ENCODE assay signal across 9 cellular contexts in genomic region chr16:69404275-69404805, GRCh38. TPM values are rescaled to one million over a fixed set of nuclear protein-coding genes. Genes with fewer than 3 reads are reported as not detected.
DNase-seq lines count a peak whose midpoint lies in the region; ATAC-seq, FAIRE-seq and TF ChIP-seq lines count a peak whose summit lies in the region.
"Had no signal": no experiment of that assay in that cellular context is flagged by ENCODE, and none has a peak within 500 bp of the region (broad histone marks: within the 10 kb centered on the region; RNA-seq: fewer than 3 reads in every experiment).

No MANE protein-coding gene starts in this region.

- no peaks in the 10 kb centered on the region for H3K9me3 Mint-ChIP-seq in stimulated activated effector memory CD8-positive, alpha-beta T cell treated with anti-CD3 and anti-CD28 coated beads, Interleukin-12 subunit alpha, Interleukin-12 subunit beta, amount 100 ng/mL, for 72 hours
- peaks cover 0 to 1% (median 0%) of the 10 kb centered on the region in 11 donors for H3K9me3 Mint-ChIP-seq in naive thymus-derived CD4-positive, alpha-beta T cell

- CTCF ChIA-PET in naive thymus-derived CD4-positive, alpha-beta T cell (lab: Charles Lee): interaction anchor here (1.0 kb wide), 1 partner anchor 9 kb away, joined by 3 read pairs; no protein-coding TSS in a partner anchor

- peaks cover 6% of the 10 kb centered on the region for H3K4me1 Mint-ChIP-seq in stimulated activated effector memory CD8-positive, alpha-beta T cell treated with anti-CD3 and anti-CD28 coated beads, Interleukin-12 subunit alpha, Interleukin-12 subunit beta, amount 100 ng/mL, for 72 hours
- peaks cover 0 to 6% (median 0%) of the 10 kb centered on the region in 7 donors for H3K4me1 Mint-ChIP-seq in naive thymus-derived CD4-positive, alpha-beta T cell

- no peaks in the 10 kb centered on the region for H3K36me3 Mint-ChIP-seq in stimulated activated effector memory CD8-positive, alpha-beta T cell treated with anti-CD3 and anti-CD28 coated beads, Interleukin-12 subunit alpha, Interleukin-12 subunit beta, amount 100 ng/mL, for 72 hours
- H3K36me3 Mint-ChIP-seq in naive thymus-derived CD4-positive, alpha-beta T cell: no peaks in the 10 kb centered on the region

- intact Hi-C loops in breast epithelium (cut with DNase I; ENCODE audit: low total_unique reads): loop anchor here (10.0 kb wide), 1 partner anchor 80 kb away; no protein-coding TSS in a partner anchor
- intact Hi-C loops in naive thymus-derived CD4-positive, alpha-beta T cell (cut with micrococcal nuclease): no loop called here

- H3K27ac ChIP-seq in breast epithelium (peak overlapping the region; percentile 43 to 56), layer of hippocampus (ENCODE audit: low read depth, low read length) (peak overlapping the region; percentile 57)
- no peak overlapping the region for H3K27ac ChIP-seq in naive thymus-derived CD4-positive, alpha-beta T cell (ENCODE audit: low read depth, low read length)

- no peaks in the 10 kb centered on the region for H3K27me3 ChIP-seq in breast epithelium
- H3K27me3 ChIP-seq in layer of hippocampus (ENCODE audit: control insufficient read depth, insufficient read depth, low read length): no peaks in the 10 kb centered on the region
- no peaks in the 10 kb centered on the region for H3K27me3 ChIP-seq in naive thymus-derived CD4-positive, alpha-beta T cell (ENCODE audit: control insufficient read depth in 2 of 2, insufficient read depth in 2 of 2, low read length in 2 of 2)

- H3K27me3 Mint-ChIP-seq in naive thymus-derived CD4-positive, alpha-beta T cell: peaks cover 0 to 4% (median 0%) of the 10 kb centered on the region in 5 donors

- H3K36me3 ChIP-seq in breast epithelium: no peaks in the 10 kb centered on the region
- no peaks in the 10 kb centered on the region for H3K36me3 ChIP-seq in naive thymus-derived CD4-positive, alpha-beta T cell (ENCODE audit: control insufficient read depth in 2 of 3, insufficient read depth in 3 of 3, low read length in 3 of 3)

- peak overlapping the region; percentile 26 for H3K27ac Mint-ChIP-seq in stimulated activated effector memory CD8-positive, alpha-beta T cell treated with anti-CD3 and anti-CD28 coated beads, Interleukin-12 subunit alpha, Interleukin-12 subunit beta, amount 100 ng/mL, for 72 hours
- H3K27ac Mint-ChIP-seq in naive thymus-derived CD4-positive, alpha-beta T cell: no peak overlapping the region

- FAIRE-seq in frontal cortex (lab: Jason Lieb, UNC): no peak

- TF ChIP-seq CTCF in breast epithelium (IDR thresholded peaks at IDR 0.05): no peak

- no peaks in the 10 kb centered on the region for H3K4me1 ChIP-seq in breast epithelium
- H3K4me1 ChIP-seq in naive thymus-derived CD4-positive, alpha-beta T cell (ENCODE audit: control insufficient read depth in 2 of 2, insufficient read depth in 2 of 2, low read length in 2 of 2): no peaks in the 10 kb centered on the region

- no peak for ATAC-seq in stimulated activated effector memory CD8-positive, alpha-beta T cell treated with anti-CD3 and anti-CD28 coated beads, Interleukin-12 subunit alpha, Interleukin-12 subunit beta, amount 100 ng/mL, for 72 hours
- ATAC-seq in naive thymus-derived CD4-positive, alpha-beta T cell: no peak

- POLR2A ChIA-PET in naive thymus-derived CD4-positive, alpha-beta T cell (lab: Charles Lee): interaction anchor here (1.4 kb wide), 1 partner anchor 9 kb away, joined by 3 read pairs; no protein-coding TSS in a partner anchor

- no peak overlapping the region for H3K4me3 Mint-ChIP-seq in stimulated activated effector memory CD8-positive, alpha-beta T cell treated with anti-CD3 and anti-CD28 coated beads, Interleukin-12 subunit alpha, Interleukin-12 subunit beta, amount 100 ng/mL, for 72 hours
- no peak overlapping the region for H3K4me3 Mint-ChIP-seq in naive thymus-derived CD4-positive, alpha-beta T cell

- TF ChIP-seq POLR2A in breast epithelium (IDR thresholded peaks at IDR 0.05): no peak

- DNase-seq in HT1080 (ENCODE audit: low read depth): peak; percentile 32
- DNase-seq in breast epithelium (ENCODE audit: low spot score in 2 of 2): no peak
- DNase-seq in stimulated activated effector memory CD8-positive, alpha-beta T cell treated with anti-CD3 and anti-CD28 coated beads, Interleukin-12 subunit alpha, Interleukin-12 subunit beta, amount 100 ng/mL, for 72 hours (ENCODE audit: low spot score in 2 of 2): no peak
- no peak for DNase-seq in naive thymus-derived CD4-positive, alpha-beta T cell
- no peak for DNase-seq in frontal cortex (ENCODE audit: low spot score in 2 of 2)
- DNase-seq in NCI-H82 (lab: John Stamatoyannopoulos, UW): no peak
- no peak for DNase-seq in NCI-H69 (lab: John Stamatoyannopoulos, UW)
- DNase-seq: T-helper 9 cell had no signal

- H3K9me3 ChIP-seq in breast epithelium: no peaks in the 10 kb centered on the region
- no peaks in the 10 kb centered on the region for H3K9me3 ChIP-seq in naive thymus-derived CD4-positive, alpha-beta T cell (ENCODE audit: control insufficient read depth in 2 of 3, low read length in 3 of 3)

- peak overlapping the region in 2 of 3 donors; percentile 4 to 7 for H3K4me3 ChIP-seq in breast epithelium
- no peak overlapping the region for H3K4me3 ChIP-seq in naive thymus-derived CD4-positive, alpha-beta T cell (ENCODE audit: low read length)

RNA-seq across cellular contexts. Expression of gene TERF2, which starts 18.5 kb away (rescaled TPM):
- total RNA-seq in HT1080 (2014; rRNA removed; shearing (Covaris generic)): 9.6 and 15.9 TPM in 2 replicates
- 29.7 and 34.4 TPM in 2 replicates for polyA plus RNA-seq in HT1080 (2015; cell fraction: cytosol; rRNA removed)
- polyA plus RNA-seq in HT1080 (2015; cell fraction: nucleus; rRNA removed): 31.8 and 32.7 TPM in 2 replicates
- total RNA-seq in breast epithelium: 10 to 100 TPM; 15.5 to 18.7 (median 18.0) TPM
- total RNA-seq in naive thymus-derived CD4-positive, alpha-beta T cell: 10 to 100 TPM; 40.4 to 63.5 (median 50.7) TPM
- 10 to 100 TPM; 26.3 to 39.4 TPM for polyA plus RNA-seq in naive thymus-derived CD4-positive, alpha-beta T cell
- 110 TPM for total RNA-seq in frontal cortex

RNA-seq across cellular contexts. Expression of gene CYB5B, which starts 20.1 kb away (rescaled TPM):
- 112 and 136 TPM in 2 replicates for total RNA-seq in HT1080 (2014; rRNA removed; shearing (Covaris generic))
- 103 and 118 TPM in 2 replicates for polyA plus RNA-seq in HT1080 (2015; cell fraction: cytosol; rRNA removed)
- 79.2 and 82.4 TPM in 2 replicates for polyA plus RNA-seq in HT1080 (2015; cell fraction: nucleus; rRNA removed)
- 10 to 100 TPM; 28.2 to 48.0 (median 34.7) TPM for total RNA-seq in breast epithelium
- total RNA-seq in naive thymus-derived CD4-positive, alpha-beta T cell: 100 to 1,000 TPM in 1 of 5 experiments, 10 to 100 TPM in 4; 29.6 to 148 (median 48.2) TPM
- polyA plus RNA-seq in naive thymus-derived CD4-positive, alpha-beta T cell: 100 to 1,000 TPM in 1 of 2 donors, 10 to 100 TPM in 1; 95.7 to 119 TPM
- 49.3 TPM for total RNA-seq in frontal cortex

RNA-seq across cellular contexts. Expression of gene TMED6, which starts 52.8 kb away (rescaled TPM):
- 0.11 and 0.23 TPM in 2 replicates for total RNA-seq in HT1080 (2014; rRNA removed; shearing (Covaris generic))
- polyA plus RNA-seq in HT1080 (2015; cell fraction: cytosol; rRNA removed): not detected in 2 replicates
- polyA plus RNA-seq in HT1080 (2015; cell fraction: nucleus; rRNA removed): 0.34 and 0.98 TPM in 2 replicates
- 1 to 10 TPM in 1 of 3 donors, under 1 TPM in 1, not detected in 1; 0.32 to 1.3 TPM for total RNA-seq in breast epithelium
- total RNA-seq in naive thymus-derived CD4-positive, alpha-beta T cell: 1 to 10 TPM; 1.8 to 6.3 (median 2.9) TPM
- under 1 TPM in 1 of 2 donors, not detected in 1; 0.21 TPM for polyA plus RNA-seq in naive thymus-derived CD4-positive, alpha-beta T cell
- total RNA-seq in frontal cortex: not detected
